1 cellular context compared by ENCODE assay signal in genomic region chr2:74383254-74383653, GRCh38.
TF ChIP-seq lines count a peak whose summit lies in the region.

No MANE protein-coding gene starts in this region.

TF ChIP-seq in HepG2, 621 proteins besides CTCF, POLR2A, EP300 and RAD21:
- TF ChIP-seq ARID3A (IDR thresholded peaks at IDR 0.05; ENCODE audit: low read depth, low read length) = 0 out of 2 replicates have a peak, but pooled peaks have one; percentile 24
- no peak for TF ChIP-seq ZNF343 (CRISPR knock-in tag; IDR thresholded peaks at IDR 0.05)
- TF ChIP-seq ATF4 (CRISPR knock-in tag; IDR thresholded peaks at IDR 0.05) = peak in 1 of 2 experiments; percentile 38; a peak in 1 of 4 replicates
- TF ChIP-seq FOXA3 (CRISPR knock-in tag; IDR thresholded peaks at IDR 0.05) = 0 out of 2 replicates have a peak, but pooled peaks have one; percentile 9
- TF ChIP-seq CEBPG (CRISPR knock-in tag; IDR thresholded peaks at IDR 0.05) = peak; percentile 58
- peak; percentile 77 for TF ChIP-seq CEBPB (IDR thresholded peaks at IDR 0.05; ENCODE audit: borderline replicate concordance, low read depth, low read length)
- TF ChIP-seq GATAD2A (CRISPR knock-in tag; IDR thresholded peaks at IDR 0.05) = peak; percentile 11; the same call in 1 of the 2 replicates
- no peak for TF ChIP-seq GTF3A (CRISPR knock-in tag; conservative IDR thresholded peaks at IDR 0.05)
TF ChIP-seq in HepG2: peak in this region for 6.
